2 cellular contexts compared by ENCODE assay signal in the genomic region with DNA sequence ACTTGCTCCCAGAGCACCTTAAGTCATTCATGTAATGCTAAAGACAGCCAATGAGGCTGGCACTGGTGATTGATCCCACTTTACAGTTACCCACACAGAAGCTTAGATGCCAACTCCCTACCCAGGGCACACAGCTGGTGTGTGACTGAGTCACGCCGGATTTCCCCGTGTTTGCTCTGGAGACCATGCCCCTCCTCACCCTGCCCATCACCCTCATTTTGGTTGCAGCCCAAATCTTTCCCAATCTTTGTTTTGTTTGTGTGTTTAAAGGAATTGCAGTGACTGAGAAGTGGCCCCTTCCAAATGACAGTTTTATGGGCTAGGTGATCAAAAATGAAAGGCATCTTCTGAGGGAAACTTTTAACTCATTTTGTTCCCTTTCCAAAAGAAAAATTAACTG.
TF ChIP-seq lines count a peak whose summit lies in the region.

No MANE protein-coding gene starts in this region.

TF ChIP-seq in IMR-90, 13 proteins besides CTCF, POLR2A, EP300 and RAD21:
- no peak for TF ChIP-seq CEBPB (IDR thresholded peaks at IDR 0.05; ENCODE audit: low read depth, low read length)
- TF ChIP-seq BHLHE40 (IDR thresholded peaks at IDR 0.05; ENCODE audit: low read depth, low read length): no peak
- no peak for TF ChIP-seq MAFK (IDR thresholded peaks at IDR 0.05; ENCODE audit: low read depth, low read length)
- TF ChIP-seq, protein P1, sequence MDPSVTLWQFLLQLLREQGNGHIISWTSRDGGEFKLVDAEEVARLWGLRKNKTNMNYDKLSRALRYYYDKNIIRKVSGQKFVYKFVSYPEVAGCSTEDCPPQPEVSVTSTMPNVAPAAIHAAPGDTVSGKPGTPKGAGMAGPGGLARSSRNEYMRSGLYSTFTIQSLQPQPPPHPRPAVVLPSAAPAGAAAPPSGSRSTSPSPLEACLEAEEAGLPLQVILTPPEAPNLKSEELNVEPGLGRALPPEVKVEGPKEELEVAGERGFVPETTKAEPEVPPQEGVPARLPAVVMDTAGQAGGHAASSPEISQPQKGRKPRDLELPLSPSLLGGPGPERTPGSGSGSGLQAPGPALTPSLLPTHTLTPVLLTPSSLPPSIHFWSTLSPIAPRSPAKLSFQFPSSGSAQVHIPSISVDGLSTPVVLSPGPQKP (IDR thresholded peaks at IDR 0.05; ENCODE audit: borderline replicate concordance, low read depth, low read length): no peak
- TF ChIP-seq NFE2L2 (IDR thresholded peaks at IDR 0.05; ENCODE audit: low read depth, low read length): no peak
- TF ChIP-seq MAZ (IDR thresholded peaks at IDR 0.05; ENCODE audit: borderline replicate concordance, low read depth, low read length): no peak
- no peak for TF ChIP-seq RFX5 (IDR thresholded peaks at IDR 0.05; ENCODE audit: low read depth, low read length)
- TF ChIP-seq, protein P2, sequence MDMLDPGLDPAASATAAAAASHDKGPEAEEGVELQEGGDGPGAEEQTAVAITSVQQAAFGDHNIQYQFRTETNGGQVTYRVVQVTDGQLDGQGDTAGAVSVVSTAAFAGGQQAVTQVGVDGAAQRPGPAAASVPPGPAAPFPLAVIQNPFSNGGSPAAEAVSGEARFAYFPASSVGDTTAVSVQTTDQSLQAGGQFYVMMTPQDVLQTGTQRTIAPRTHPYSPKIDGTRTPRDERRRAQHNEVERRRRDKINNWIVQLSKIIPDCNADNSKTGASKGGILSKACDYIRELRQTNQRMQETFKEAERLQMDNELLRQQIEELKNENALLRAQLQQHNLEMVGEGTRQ (IDR thresholded peaks at IDR 0.05; ENCODE audit: low read depth, low read length): no peak
- TF ChIP-seq SMC3 (IDR thresholded peaks at IDR 0.05; ENCODE audit: low read depth, low read length): no peak
- TF ChIP-seq MXI1 (IDR thresholded peaks at IDR 0.05; ENCODE audit: borderline replicate concordance, low read depth, low read length): no peak
- no peak for TF ChIP-seq CHD1 (IDR thresholded peaks at IDR 0.05; ENCODE audit: low read depth, low read length)

TF ChIP-seq in H1, 55 proteins besides CTCF, POLR2A, EP300 and RAD21:
- TF ChIP-seq TCF12 (IDR thresholded peaks at IDR 0.05; ENCODE audit: low read depth, low read length) (no peak), CHD1 (IDR thresholded peaks at IDR 0.05; ENCODE audit: low read depth, low read length) (no peak), NRF1 (IDR thresholded peaks at IDR 0.05; ENCODE audit: low read depth, low read length) (no peak), RNF2 (IDR thresholded peaks at IDR 0.05; ENCODE audit: borderline replicate concordance, low read depth, low read length, missing control alignments, poor library complexity, severe bottlenecking) (no peak), HDAC6 (IDR thresholded peaks at IDR 0.05; ENCODE audit: low read depth, low read length) (no peak), SP2 (IDR thresholded peaks at IDR 0.05; ENCODE audit: low read length) (no peak), RBBP5 (IDR thresholded peaks at IDR 0.05; ENCODE audit: borderline replicate concordance, low read depth, low read length) (no peak), POU5F1 (IDR thresholded peaks at IDR 0.05; ENCODE audit: low read depth, low read length) (no peak), YY1 (IDR thresholded peaks at IDR 0.05; ENCODE audit: low read depth, low read length) (no peak), TEAD4 (IDR thresholded peaks at IDR 0.05; ENCODE audit: low read depth, low read length) (no peak), KDM1A (IDR thresholded peaks at IDR 0.05; ENCODE audit: borderline replicate concordance, low read length) (no peak)
- TF ChIP-seq, protein P3, sequence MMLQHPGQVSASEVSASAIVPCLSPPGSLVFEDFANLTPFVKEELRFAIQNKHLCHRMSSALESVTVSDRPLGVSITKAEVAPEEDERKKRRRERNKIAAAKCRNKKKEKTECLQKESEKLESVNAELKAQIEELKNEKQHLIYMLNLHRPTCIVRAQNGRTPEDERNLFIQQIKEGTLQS (IDR thresholded peaks at IDR 0.05; ENCODE audit: insufficient read depth, low read depth, low read length): no peak
- TF ChIP-seq, protein P4, sequence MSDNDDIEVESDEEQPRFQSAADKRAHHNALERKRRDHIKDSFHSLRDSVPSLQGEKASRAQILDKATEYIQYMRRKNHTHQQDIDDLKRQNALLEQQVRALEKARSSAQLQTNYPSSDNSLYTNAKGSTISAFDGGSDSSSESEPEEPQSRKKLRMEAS (IDR thresholded peaks at IDR 0.05): no peak
- TF ChIP-seq, protein P5, sequence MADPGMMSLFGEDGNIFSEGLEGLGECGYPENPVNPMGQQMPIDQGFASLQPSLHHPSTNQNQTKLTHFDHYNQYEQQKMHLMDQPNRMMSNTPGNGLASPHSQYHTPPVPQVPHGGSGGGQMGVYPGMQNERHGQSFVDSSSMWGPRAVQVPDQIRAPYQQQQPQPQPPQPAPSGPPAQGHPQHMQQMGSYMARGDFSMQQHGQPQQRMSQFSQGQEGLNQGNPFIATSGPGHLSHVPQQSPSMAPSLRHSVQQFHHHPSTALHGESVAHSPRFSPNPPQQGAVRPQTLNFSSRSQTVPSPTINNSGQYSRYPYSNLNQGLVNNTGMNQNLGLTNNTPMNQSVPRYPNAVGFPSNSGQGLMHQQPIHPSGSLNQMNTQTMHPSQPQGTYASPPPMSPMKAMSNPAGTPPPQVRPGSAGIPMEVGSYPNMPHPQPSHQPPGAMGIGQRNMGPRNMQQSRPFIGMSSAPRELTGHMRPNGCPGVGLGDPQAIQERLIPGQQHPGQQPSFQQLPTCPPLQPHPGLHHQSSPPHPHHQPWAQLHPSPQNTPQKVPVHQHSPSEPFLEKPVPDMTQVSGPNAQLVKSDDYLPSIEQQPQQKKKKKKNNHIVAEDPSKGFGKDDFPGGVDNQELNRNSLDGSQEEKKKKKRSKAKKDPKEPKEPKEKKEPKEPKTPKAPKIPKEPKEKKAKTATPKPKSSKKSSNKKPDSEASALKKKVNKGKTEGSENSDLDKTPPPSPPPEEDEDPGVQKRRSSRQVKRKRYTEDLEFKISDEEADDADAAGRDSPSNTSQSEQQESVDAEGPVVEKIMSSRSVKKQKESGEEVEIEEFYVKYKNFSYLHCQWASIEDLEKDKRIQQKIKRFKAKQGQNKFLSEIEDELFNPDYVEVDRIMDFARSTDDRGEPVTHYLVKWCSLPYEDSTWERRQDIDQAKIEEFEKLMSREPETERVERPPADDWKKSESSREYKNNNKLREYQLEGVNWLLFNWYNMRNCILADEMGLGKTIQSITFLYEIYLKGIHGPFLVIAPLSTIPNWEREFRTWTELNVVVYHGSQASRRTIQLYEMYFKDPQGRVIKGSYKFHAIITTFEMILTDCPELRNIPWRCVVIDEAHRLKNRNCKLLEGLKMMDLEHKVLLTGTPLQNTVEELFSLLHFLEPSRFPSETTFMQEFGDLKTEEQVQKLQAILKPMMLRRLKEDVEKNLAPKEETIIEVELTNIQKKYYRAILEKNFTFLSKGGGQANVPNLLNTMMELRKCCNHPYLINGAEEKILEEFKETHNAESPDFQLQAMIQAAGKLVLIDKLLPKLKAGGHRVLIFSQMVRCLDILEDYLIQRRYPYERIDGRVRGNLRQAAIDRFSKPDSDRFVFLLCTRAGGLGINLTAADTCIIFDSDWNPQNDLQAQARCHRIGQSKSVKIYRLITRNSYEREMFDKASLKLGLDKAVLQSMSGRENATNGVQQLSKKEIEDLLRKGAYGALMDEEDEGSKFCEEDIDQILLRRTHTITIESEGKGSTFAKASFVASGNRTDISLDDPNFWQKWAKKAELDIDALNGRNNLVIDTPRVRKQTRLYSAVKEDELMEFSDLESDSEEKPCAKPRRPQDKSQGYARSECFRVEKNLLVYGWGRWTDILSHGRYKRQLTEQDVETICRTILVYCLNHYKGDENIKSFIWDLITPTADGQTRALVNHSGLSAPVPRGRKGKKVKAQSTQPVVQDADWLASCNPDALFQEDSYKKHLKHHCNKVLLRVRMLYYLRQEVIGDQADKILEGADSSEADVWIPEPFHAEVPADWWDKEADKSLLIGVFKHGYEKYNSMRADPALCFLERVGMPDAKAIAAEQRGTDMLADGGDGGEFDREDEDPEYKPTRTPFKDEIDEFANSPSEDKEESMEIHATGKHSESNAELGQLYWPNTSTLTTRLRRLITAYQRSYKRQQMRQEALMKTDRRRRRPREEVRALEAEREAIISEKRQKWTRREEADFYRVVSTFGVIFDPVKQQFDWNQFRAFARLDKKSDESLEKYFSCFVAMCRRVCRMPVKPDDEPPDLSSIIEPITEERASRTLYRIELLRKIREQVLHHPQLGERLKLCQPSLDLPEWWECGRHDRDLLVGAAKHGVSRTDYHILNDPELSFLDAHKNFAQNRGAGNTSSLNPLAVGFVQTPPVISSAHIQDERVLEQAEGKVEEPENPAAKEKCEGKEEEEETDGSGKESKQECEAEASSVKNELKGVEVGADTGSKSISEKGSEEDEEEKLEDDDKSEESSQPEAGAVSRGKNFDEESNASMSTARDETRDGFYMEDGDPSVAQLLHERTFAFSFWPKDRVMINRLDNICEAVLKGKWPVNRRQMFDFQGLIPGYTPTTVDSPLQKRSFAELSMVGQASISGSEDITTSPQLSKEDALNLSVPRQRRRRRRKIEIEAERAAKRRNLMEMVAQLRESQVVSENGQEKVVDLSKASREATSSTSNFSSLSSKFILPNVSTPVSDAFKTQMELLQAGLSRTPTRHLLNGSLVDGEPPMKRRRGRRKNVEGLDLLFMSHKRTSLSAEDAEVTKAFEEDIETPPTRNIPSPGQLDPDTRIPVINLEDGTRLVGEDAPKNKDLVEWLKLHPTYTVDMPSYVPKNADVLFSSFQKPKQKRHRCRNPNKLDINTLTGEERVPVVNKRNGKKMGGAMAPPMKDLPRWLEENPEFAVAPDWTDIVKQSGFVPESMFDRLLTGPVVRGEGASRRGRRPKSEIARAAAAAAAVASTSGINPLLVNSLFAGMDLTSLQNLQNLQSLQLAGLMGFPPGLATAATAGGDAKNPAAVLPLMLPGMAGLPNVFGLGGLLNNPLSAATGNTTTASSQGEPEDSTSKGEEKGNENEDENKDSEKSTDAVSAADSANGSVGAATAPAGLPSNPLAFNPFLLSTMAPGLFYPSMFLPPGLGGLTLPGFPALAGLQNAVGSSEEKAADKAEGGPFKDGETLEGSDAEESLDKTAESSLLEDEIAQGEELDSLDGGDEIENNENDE (IDR thresholded peaks at IDR 0.05; ENCODE audit: insufficient replicate concordance, low read length): no peak
